11 cellular contexts compared by ENCODE assay signal in the genomic region with DNA sequence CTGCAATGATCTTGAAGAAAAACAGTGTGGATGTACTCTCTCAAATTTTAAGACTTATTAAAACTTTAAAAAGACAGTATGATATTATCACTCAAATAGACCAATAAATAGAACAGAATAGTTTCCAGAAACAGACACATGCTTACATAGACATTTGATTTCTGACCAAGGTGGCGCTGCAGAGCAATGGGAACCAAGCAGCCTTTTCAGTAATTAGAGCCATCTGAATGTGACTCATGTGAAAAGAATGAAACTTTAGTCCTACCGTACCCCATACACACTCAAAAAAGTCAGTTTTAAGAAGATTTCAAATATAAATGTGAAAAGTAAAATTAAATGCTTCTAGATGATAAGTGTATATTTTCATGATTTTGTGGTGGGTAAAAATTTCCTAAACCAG.
DNase-seq lines count a peak whose midpoint lies in the region; ATAC-seq and TF ChIP-seq lines count a peak whose summit lies in the region.
"Had no signal": no experiment of that assay in that cellular context is flagged by ENCODE, and none has a peak within 500 bp of the region (broad histone marks: within the 10 kb centered on the region; RNA-seq: fewer than 3 reads in every experiment).

No MANE protein-coding gene starts in this region.

- no peaks in the 10 kb centered on the region for H3K36me3 ChIP-seq in mammary epithelial cell (ENCODE audit: insufficient read depth, low read length)
- H3K36me3 ChIP-seq in testis (ENCODE audit: low read depth, missing control alignments): no peaks in the 10 kb centered on the region
- H3K36me3 ChIP-seq: thoracic aorta had no signal

- H3K27me3 Mint-ChIP-seq in neural crest cell (ENCODE audit: low read depth): no peaks in the 10 kb centered on the region

- H3K4me3 Mint-ChIP-seq in neural crest cell: no peak overlapping the region
- H3K4me3 Mint-ChIP-seq: activated naive CD8-positive, alpha-beta T cell; nephron had no signal

- no peaks in the 10 kb centered on the region for H4K20me1 ChIP-seq in mammary epithelial cell (ENCODE audit: insufficient read depth, low read length)

- H3K4me3 ChIP-seq in GM12865 (ENCODE audit: low read depth, low read length) (no peak overlapping the region), NB4 (ENCODE audit: low read depth, low read length) (no peak overlapping the region), mammary epithelial cell (replicated peaks in 1 of 3; ENCODE audit: insufficient read depth in 1 of 3, low read depth in 2 of 3, low read length in 3 of 3) (no peak overlapping the region), testis (no peak overlapping the region)
- H3K4me3 ChIP-seq: thoracic aorta had no signal

- no peaks in the 10 kb centered on the region for H3K4me1 Mint-ChIP-seq in neural crest cell
- H3K4me1 Mint-ChIP-seq: nephron had no signal

- TF ChIP-seq POLR2A in NB4 (IDR thresholded peaks at IDR 0.05; ENCODE audit: extremely low read depth, insufficient read length) (no peak), testis (IDR thresholded peaks at IDR 0.05) (no peak)

- H3K4me1 ChIP-seq in mammary epithelial cell (ENCODE audit: insufficient read depth, low read length) (no peaks in the 10 kb centered on the region), testis (no peaks in the 10 kb centered on the region)

- no peaks in the 10 kb centered on the region for H3K79me2 ChIP-seq in mammary epithelial cell (ENCODE audit: insufficient read depth, low read length)

- H3K27ac ChIP-seq in mammary epithelial cell (ENCODE audit: insufficient read depth, low read depth, low read length) (no peak overlapping the region), testis (no peak overlapping the region)
- H3K27ac ChIP-seq: thoracic aorta had no signal

- H3K9ac ChIP-seq in mammary epithelial cell (ENCODE audit: insufficient read depth, low read length): no peak overlapping the region

- no peak overlapping the region for H3K4me2 ChIP-seq in mammary epithelial cell (ENCODE audit: insufficient read depth, low read depth, low read length)

- DNase-seq in GM12865 (ENCODE audit: low read depth) (peak; percentile 40), NB4 (ENCODE audit: low read depth) (peak; percentile 42), mammary epithelial cell (peak; percentile 25), neural crest cell (ENCODE audit: low read depth, low spot score) (no peak), testis (no peak), SK-N-DZ (ENCODE audit: low spot score) (no peak), NCI-H1092 (lab: John Stamatoyannopoulos, UW) (no peak)

- intact Hi-C loops in mammary epithelial cell (cut with micrococcal nuclease) (no loop called here), testis (cut with DNase I; ENCODE audit: low total_unique reads) (no loop called here)

- H3K9me3 ChIP-seq in mammary epithelial cell (replicated peaks; ENCODE audit: insufficient read depth, low read length) (no peaks in the 10 kb centered on the region), testis (no peaks in the 10 kb centered on the region)
- H3K9me3 ChIP-seq: thoracic aorta had no signal

- no peak overlapping the region for H3K27ac Mint-ChIP-seq in neural crest cell (ENCODE audit: unreplicated experiment)
- H3K27ac Mint-ChIP-seq: activated naive CD8-positive, alpha-beta T cell; nephron had no signal

- 0% methylated on average over 2 of the region's 2 CpGs for WGBS in mammary epithelial cell (ENCODE audit: low coverage, missing lambda C conversion rate)
- 44 to 57% methylated on average over 2 of the region's 2 CpGs for WGBS in testis, 2 donors

- TF ChIP-seq CTCF in GM12865 (IDR thresholded peaks at IDR 0.05; ENCODE audit: insufficient read depth, low read depth, low read length, missing control alignments) (peak; percentile 24), NB4 (IDR thresholded peaks at IDR 0.05; ENCODE audit: low read depth, low read length) (peak; percentile 23), mammary epithelial cell (conservative IDR thresholded peaks at IDR 0.05 in 1 of 2, IDR thresholded peaks at IDR 0.05 in 1 of 2; ENCODE audit: extremely low read depth in 1 of 2, insufficient read depth in 1 of 2, low read depth in 1 of 2, low read length in 2 of 2) (peak; percentile 47 to 58), neural crest cell (conservative IDR thresholded peaks at IDR 0.05) (peak; percentile 52), testis (IDR thresholded peaks at IDR 0.05) (no peak)

- dilution Hi-C loops in mammary epithelial cell (cut with HindIII; ENCODE audit: low sequenced_read_pairs): no loop called here

- peaks cover 6% of the 10 kb centered on the region for H3K36me3 Mint-ChIP-seq in neural crest cell (ENCODE audit: low read depth)
- H3K36me3 Mint-ChIP-seq: activated naive CD8-positive, alpha-beta T cell had no signal

- CTCF ChIA-PET in mammary epithelial cell (lab: Charles Lee; ENCODE audit: low non-redundant PET): interaction anchor here (0.6 kb wide), 1 partner anchor 288 kb away, joined by 3 read pairs; no protein-coding TSS in a partner anchor

- ATAC-seq in HG03280 (IDR thresholded peaks at IDR 0.05; ENCODE audit: unreplicated experiment): no peak

- H3K27me3 ChIP-seq in mammary epithelial cell (ENCODE audit: insufficient read depth, low read length): no peaks in the 10 kb centered on the region
- H3K27me3 ChIP-seq in testis: no peaks in the 10 kb centered on the region

- no peak overlapping the region for H2AFZ ChIP-seq in mammary epithelial cell (ENCODE audit: low read depth, low read length)

- BruUV-seq in mammary epithelial cell (replicated peaks; lab: Mats Ljungman, UMichigan): no TSS peak

- H3K9me3 Mint-ChIP-seq in neural crest cell: peaks cover 7% of the 10 kb centered on the region

- in situ Hi-C loops in mammary epithelial cell (cut with MboI; ENCODE audit: low sequenced_read_pairs in 2 of 2): no loop called here

Comparison
In these comparisons a context has a peak if more than half of its experiments do, and no peak if none do; other contexts are left out.
1. DNase-seq: peak in GM12865 (single experiment), NB4 (single experiment) and mammary epithelial cell (single experiment); none in neural crest cell (single experiment), testis (single experiment), SK-N-DZ (single experiment) and NCI-H1092 (single experiment).
2. CTCF ChIP-seq: peak in GM12865 (single experiment), NB4 (single experiment), mammary epithelial cell (2 of 2) and neural crest cell (single experiment); none in testis (0 of 3).